In the genomic region with DNA sequence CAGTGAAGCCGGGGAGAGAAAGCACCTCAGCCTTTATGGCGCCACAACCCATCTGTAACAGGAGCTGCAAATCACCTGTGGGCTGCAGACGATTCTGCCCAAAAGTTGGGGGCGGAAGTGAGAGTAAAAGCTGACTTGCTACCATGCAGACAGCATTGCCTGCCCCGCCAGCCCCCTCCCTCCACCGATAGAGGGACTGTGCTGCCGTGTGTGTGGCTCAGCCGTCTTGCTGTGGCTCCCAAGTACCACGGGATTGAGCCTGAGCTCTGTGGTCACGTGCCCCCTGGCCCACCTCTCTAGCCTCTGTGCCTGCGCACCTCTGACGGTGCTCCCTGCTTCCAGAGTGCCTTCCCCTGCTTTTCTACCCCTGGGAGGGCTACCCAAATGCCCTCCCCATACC, we compare ENCODE assay signal across 1 cellular context.
TF ChIP-seq lines count a peak whose summit lies in the region.

No MANE protein-coding gene starts in this region.

TF ChIP-seq in IMR-90, 13 proteins besides CTCF, POLR2A, EP300 and RAD21 (continued from another document):
- TF ChIP-seq SMC3 (IDR thresholded peaks at IDR 0.05; ENCODE audit: low read depth, low read length) (no peak), BHLHE40 (IDR thresholded peaks at IDR 0.05; ENCODE audit: low read depth, low read length) (no peak), CEBPB (IDR thresholded peaks at IDR 0.05; ENCODE audit: low read depth, low read length) (no peak), FOS (IDR thresholded peaks at IDR 0.05; ENCODE audit: low read depth, low read length) (no peak), MAFK (IDR thresholded peaks at IDR 0.05; ENCODE audit: low read depth, low read length) (no peak), CHD1 (IDR thresholded peaks at IDR 0.05; ENCODE audit: low read depth, low read length) (no peak)
- TF ChIP-seq, protein P1, sequence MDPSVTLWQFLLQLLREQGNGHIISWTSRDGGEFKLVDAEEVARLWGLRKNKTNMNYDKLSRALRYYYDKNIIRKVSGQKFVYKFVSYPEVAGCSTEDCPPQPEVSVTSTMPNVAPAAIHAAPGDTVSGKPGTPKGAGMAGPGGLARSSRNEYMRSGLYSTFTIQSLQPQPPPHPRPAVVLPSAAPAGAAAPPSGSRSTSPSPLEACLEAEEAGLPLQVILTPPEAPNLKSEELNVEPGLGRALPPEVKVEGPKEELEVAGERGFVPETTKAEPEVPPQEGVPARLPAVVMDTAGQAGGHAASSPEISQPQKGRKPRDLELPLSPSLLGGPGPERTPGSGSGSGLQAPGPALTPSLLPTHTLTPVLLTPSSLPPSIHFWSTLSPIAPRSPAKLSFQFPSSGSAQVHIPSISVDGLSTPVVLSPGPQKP (IDR thresholded peaks at IDR 0.05; ENCODE audit: borderline replicate concordance, low read depth, low read length) = no peak
